In the genomic region with DNA sequence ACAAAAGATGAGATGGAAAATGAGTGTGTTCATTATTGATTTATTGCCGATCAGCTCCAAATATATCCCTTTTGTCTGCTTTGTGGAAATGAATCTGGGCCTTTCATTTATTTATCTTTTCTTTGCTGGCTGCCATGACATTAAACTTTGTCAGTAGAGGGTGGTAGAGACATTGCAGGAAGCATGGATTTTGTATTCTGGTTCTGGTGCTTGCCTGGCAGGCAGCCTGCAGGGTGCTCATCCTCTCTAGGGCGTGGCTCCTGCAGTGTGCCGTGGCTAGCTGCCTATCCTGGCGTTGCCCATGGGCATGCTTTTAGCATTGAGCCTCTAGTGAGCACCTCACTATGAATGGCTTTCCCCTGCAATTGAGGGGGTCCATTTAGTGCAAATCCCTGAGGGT, we compare ENCODE assay signal across 17 cellular contexts.
DNase-seq lines count a peak whose midpoint lies in the region; ATAC-seq and TF ChIP-seq lines count a peak whose summit lies in the region.
"Had no signal": no experiment of that assay in that cellular context is flagged by ENCODE, and none has a peak within 500 bp of the region (broad histone marks: within the 10 kb centered on the region; RNA-seq: fewer than 3 reads in every experiment).

No MANE protein-coding gene starts in this region.

- H2AFZ ChIP-seq in Karpas-422 (ENCODE audit: low read length) (no peak overlapping the region), PC-3 (ENCODE audit: low read length) (no peak overlapping the region), mesenchymal stem cell (ENCODE audit: low read depth, low read length) (no peak overlapping the region)

- no peak overlapping the region for H3K14ac ChIP-seq in mesenchymal stem cell (ENCODE audit: low read length in 2 of 2)

- no peaks in the 10 kb centered on the region for H3K79me1 ChIP-seq in mesenchymal stem cell (replicated peaks; ENCODE audit: low read length, poor library complexity, severe bottlenecking)

- intact Hi-C loops in PC-3 (cut with micrococcal nuclease), result loop anchor here (10.0 kb wide), 1 partner anchor 314 kb away; no protein-coding TSS in a partner anchor
- intact Hi-C loops in heart right ventricle (cut with DNase I), result no loop called here

- TF ChIP-seq CTCF in PC-3 (conservative IDR thresholded peaks at IDR 0.05; ENCODE audit: low read depth, low read length) (peak; percentile 53), heart right ventricle (IDR thresholded peaks at IDR 0.05) (no peak)

- H2BK12ac ChIP-seq in mesenchymal stem cell (ENCODE audit: low read length in 2 of 2), result no peak overlapping the region

- H2BK15ac ChIP-seq in mesenchymal stem cell (ENCODE audit: low read depth, poor library complexity, severe bottlenecking), result no peak overlapping the region

- H3F3A ChIP-seq in PC-3 (ENCODE audit: low read length, unreplicated experiment), result no peaks in the 10 kb centered on the region

- ATAC-seq in PC-3, result peak; percentile 29; the same call in 1 of the 2 replicates
- ATAC-seq in GM18870 (IDR thresholded peaks at IDR 0.05; ENCODE audit: unreplicated experiment), result no peak
- ATAC-seq in heart right ventricle, result no peak
- ATAC-seq: mucosa of descending colon, psoas muscle had no signal

- H3K4me3 ChIP-seq in Karpas-422 (ENCODE audit: low read length) (no peak overlapping the region), PC-3 (ENCODE audit: low read length) (no peak overlapping the region), mesenchymal stem cell (ENCODE audit: insufficient read depth in 1 of 2, low read depth in 1 of 2, low read length in 2 of 2) (no peak overlapping the region), heart right ventricle (no peak overlapping the region)
- H3K4me3 ChIP-seq: dorsolateral prefrontal cortex, mucosa of descending colon, psoas muscle had no signal

- H3K79me2 ChIP-seq in Karpas-422 (ENCODE audit: low read length), result no peaks in the 10 kb centered on the region
- no peaks in the 10 kb centered on the region for H3K79me2 ChIP-seq in PC-3 (ENCODE audit: low read length)

- no peaks in the 10 kb centered on the region for H4K20me1 ChIP-seq in Karpas-422 (ENCODE audit: insufficient read depth, low read depth, low read length)
- H4K20me1 ChIP-seq in PC-3 (ENCODE audit: low read length), result no peaks in the 10 kb centered on the region

- H3K4me2 ChIP-seq in Karpas-422 (ENCODE audit: low read depth, low read length, poor library complexity, severe bottlenecking), result no peak overlapping the region
- no peak overlapping the region for H3K4me2 ChIP-seq in PC-3 (ENCODE audit: low read length)
- no peak overlapping the region for H3K4me2 ChIP-seq in mesenchymal stem cell (ENCODE audit: low read length, poor library complexity, severe bottlenecking)

- H3K4me1 ChIP-seq in Karpas-422 (ENCODE audit: low read length) (no peaks in the 10 kb centered on the region), PC-3 (ENCODE audit: insufficient read depth, low read length) (peaks cover 7% of the 10 kb centered on the region), mesenchymal stem cell (ENCODE audit: control insufficient read depth, insufficient read depth, low read depth, low read length) (no peaks in the 10 kb centered on the region), heart right ventricle (no peaks in the 10 kb centered on the region)
- H3K4me1 ChIP-seq: psoas muscle had no signal

- POLR2A ChIA-PET in PC-3 (lab: Charles Lee; ENCODE audit: unreplicated experiment), result no interaction called here

- H3K9ac ChIP-seq in Karpas-422 (ENCODE audit: low read length), result no peak overlapping the region
- no peak overlapping the region for H3K9ac ChIP-seq in PC-3 (ENCODE audit: low read length)
- H3K9ac ChIP-seq in mesenchymal stem cell (ENCODE audit: low read length), result no peak overlapping the region

- H3K36me3 ChIP-seq in Karpas-422 (ENCODE audit: insufficient read depth, low read length), result no peaks in the 10 kb centered on the region
- H3K36me3 ChIP-seq in PC-3 (ENCODE audit: low read depth, low read length), result no peaks in the 10 kb centered on the region
- H3K36me3 ChIP-seq in mesenchymal stem cell (ENCODE audit: control insufficient read depth in 1 of 2, insufficient read depth in 2 of 2, low read depth in 1 of 2, low read length in 2 of 2), result no peaks in the 10 kb centered on the region
- H3K36me3 ChIP-seq in heart right ventricle, result no peaks in the 10 kb centered on the region

- no peak overlapping the region for H3K23ac ChIP-seq in mesenchymal stem cell (ENCODE audit: low read length in 2 of 2)

- peak; percentile 22 to 64 for DNase-seq in NCI-H2081 (lab: John Stamatoyannopoulos, UW)
- DNase-seq in NCI-H2081 treated with DMSO at 0.1 percent for 48 hours (lab: John Stamatoyannopoulos, UW), result no peak
- DNase-seq in Karpas-422, result peak; percentile 54
- DNase-seq in PC-3, result peak; percentile 61
- DNase-seq in mesenchymal stem cell, result no peak
- DNase-seq in heart right ventricle, result no peak
- no peak for DNase-seq in NCI-H1694 (lab: John Stamatoyannopoulos, UW)
- DNase-seq: activated CD4-positive, alpha-beta T cell treated with anti-CD3 and anti-CD28 coated beads, Interleukin-2, amount 50 U/mL, for 48 hours; activated naive CD4-positive, alpha-beta T cell; dorsolateral prefrontal cortex; mucosa of descending colon; NCI-H1436 treated with DMSO at 0.1 percent for 48 hours; OCI-M1; psoas muscle; stimulated activated CD4-positive, alpha-beta T cell treated with anti-CD3 and anti-CD28 coated beads, Interleukin-4, amount 100 ng/mL, for 4 hours had no signal

- no peak overlapping the region for H2BK120ac ChIP-seq in mesenchymal stem cell (ENCODE audit: low read depth, low read length)

- H3K4ac ChIP-seq in mesenchymal stem cell (ENCODE audit: low read depth in 1 of 2, low read length in 2 of 2), result no peak overlapping the region

- H3K9me2 ChIP-seq in Karpas-422 (replicated peaks; ENCODE audit: insufficient read depth, low read length) (no peaks in the 10 kb centered on the region), PC-3 (replicated peaks; ENCODE audit: low read length) (no peaks in the 10 kb centered on the region)

- CTCF ChIA-PET in PC-3 (lab: Charles Lee), result interaction anchor here (0.6 kb wide), 1 partner anchor 169 kb away, joined by 3 read pairs; no protein-coding TSS in a partner anchor

- no peaks in the 10 kb centered on the region for H3K27me3 ChIP-seq in Karpas-422 (ENCODE audit: low read length)
- H3K27me3 ChIP-seq in PC-3 (ENCODE audit: low read length), result no peaks in the 10 kb centered on the region
- H3K27me3 ChIP-seq in mesenchymal stem cell (ENCODE audit: control insufficient read depth in 1 of 2, insufficient read depth in 1 of 2, low read length in 2 of 2), result no peaks in the 10 kb centered on the region
- peaks cover 0 to 14% (median 0%) of the 10 kb centered on the region in 7 donors for H3K27me3 ChIP-seq in heart right ventricle

- H4K8ac ChIP-seq in mesenchymal stem cell (ENCODE audit: low read length), result peak overlapping the region; percentile 36

- no peak overlapping the region for H2AK5ac ChIP-seq in mesenchymal stem cell (ENCODE audit: low read length, severe bottlenecking)

- no peaks in the 10 kb centered on the region for H3K9me3 ChIP-seq in Karpas-422 (ENCODE audit: low read length)
- no peaks in the 10 kb centered on the region for H3K9me3 ChIP-seq in PC-3 (ENCODE audit: low read length)
- H3K9me3 ChIP-seq in mesenchymal stem cell (ENCODE audit: control insufficient read depth, low read length), result no peaks in the 10 kb centered on the region
- peaks cover 0 to 6% (median 0%) of the 10 kb centered on the region in 11 donors for H3K9me3 ChIP-seq in heart right ventricle
- H3K9me3 ChIP-seq: mucosa of descending colon, psoas muscle had no signal

- H2BK5ac ChIP-seq in mesenchymal stem cell (ENCODE audit: low read depth, low read length, poor library complexity, severe bottlenecking), result no peak overlapping the region

- H4K91ac ChIP-seq in mesenchymal stem cell (ENCODE audit: low read length), result no peak overlapping the region

- no TSS peak for BruUV-seq in PC-3 (replicated peaks; lab: Mats Ljungman, UMichigan)

- H3K27ac ChIP-seq in Karpas-422 (ENCODE audit: low read length) (no peak overlapping the region), PC-3 (ENCODE audit: low read length) (peak overlapping the region; percentile 31; the same call in 1 of the 2 replicates), mesenchymal stem cell (ENCODE audit: low read length, poor library complexity, severe bottlenecking) (no peak overlapping the region), heart right ventricle (no peak overlapping the region)
- H3K27ac ChIP-seq: dorsolateral prefrontal cortex, epithelial cell of prostate, psoas muscle had no signal

- 86% methylated on average over 4 of the region's 4 CpGs for WGBS in mesenchymal stem cell
- WGBS in heart right ventricle, 2 donors, result 68 to 77% methylated on average over 4 of the region's 4 CpGs

- H3K18ac ChIP-seq in mesenchymal stem cell (ENCODE audit: low read depth in 1 of 2, low read length in 2 of 2), result no peak overlapping the region

Comparison
In these comparisons a context has a peak if more than half of its experiments do, and no peak if none do; other contexts are left out.
1. DNase-seq: peak in NCI-H2081 (2 of 2), Karpas-422 (single experiment) and PC-3 (single experiment); none in NCI-H2081 treated with DMSO at 0.1 percent for 48 hours (single experiment), mesenchymal stem cell (single experiment), heart right ventricle (0 of 2) and NCI-H1694 (single experiment).